In genomic region chr16:66608241-66609138, GRCh38 we compare ENCODE assay signal across 8 cellular contexts. TPM values are rescaled to one million over a fixed set of nuclear protein-coding genes. Genes with fewer than 3 reads are reported as not detected.
DNase-seq lines count a peak whose midpoint lies in the region; ATAC-seq, FAIRE-seq and TF ChIP-seq lines count a peak whose summit lies in the region.

No MANE protein-coding gene starts in this region.

- intact Hi-C loops in kidney (cut with DNase I) = loop anchor here (10.0 kb wide), 1 partner anchor 204 kb away; no protein-coding TSS in a partner anchor

- DNase-seq in DMS53 (lab: John Stamatoyannopoulos, UW) (peak; percentile 82), HFF-Myc (ENCODE audit: extremely low read depth, low read depth) (peak; percentile 71), NCI-H2196 (lab: John Stamatoyannopoulos, UW; ENCODE audit: unreplicated experiment) (peak; percentile 68), kidney (peak; percentile 92)
- peak; percentile 66 for DNase-seq in activated CD4-positive, CD25-positive, alpha-beta regulatory T cell treated with anti-CD3 and anti-CD28 coated beads, Interleukin-2, amount 50 U/mL, for 16 hours (ENCODE audit: low read depth, low spot score)
- peak; percentile 72 for DNase-seq in central memory CD4-positive, alpha-beta T cell
- DNase-seq in stimulated activated CD4-positive, alpha-beta T cell treated with anti-CD3 and anti-CD28 coated beads, Interleukin-1b, Interleukin-23, amount 100 ng/mL, for 4 hours (ENCODE audit: low read depth in 2 of 2) = peak; percentile 84 to 89

- no peak overlapping the region for H3K27ac ChIP-seq in kidney (ENCODE audit: low read depth in 2 of 2, low read length in 2 of 2)

- H3K4me1 ChIP-seq in kidney (ENCODE audit: control insufficient read depth in 1 of 2, insufficient read depth in 1 of 2, low read depth in 1 of 2, low read length in 2 of 2) = peaks cover 8 to 14% of the 10 kb centered on the region in 2 donors

- TF ChIP-seq CTCF in HFF-Myc (IDR thresholded peaks at IDR 0.05; ENCODE audit: low read depth, low read length, missing control alignments) (peak; percentile 96), kidney (IDR thresholded peaks at IDR 0.05; ENCODE audit: borderline replicate concordance, extremely low read depth, insufficient read depth) (peak; percentile 75)

- H3K4me3 ChIP-seq in HFF-Myc (replicated peaks; ENCODE audit: low read depth, low read length) (no peak overlapping the region), kidney (ENCODE audit: low read length in 2 of 2) (no peak overlapping the region)

- H3K9ac ChIP-seq in kidney (ENCODE audit: low read length in 2 of 2) = peak overlapping the region in 1 of 2 donors; percentile 28

- ATAC-seq in GM18861 (IDR thresholded peaks at IDR 0.05; ENCODE audit: unreplicated experiment) = no peak

- no peaks in the 10 kb centered on the region for H3K9me3 ChIP-seq in kidney (ENCODE audit: control insufficient read depth in 1 of 2, low read length in 2 of 2)

- H3K36me3 ChIP-seq in kidney (ENCODE audit: control insufficient read depth in 1 of 2, insufficient read depth in 2 of 2, low read length in 2 of 2) = peaks cover 3 to 10% of the 10 kb centered on the region in 2 donors

- no peak for FAIRE-seq in kidney (lab: Jason Lieb, UNC)

RNA-seq across cellular contexts. Expression of gene CMTM3, which starts 4.0 kb away (rescaled TPM):
- total RNA-seq in kidney = 22.9 TPM
- polyA plus RNA-seq in kidney (ENCODE audit: insufficient read depth, low read depth, low replicate concordance) = 13.8 TPM

RNA-seq across cellular contexts. Expression of gene CMTM2, which starts 29.2 kb away (rescaled TPM):
- 0.25 TPM for total RNA-seq in kidney
- not detected for polyA plus RNA-seq in kidney (ENCODE audit: insufficient read depth, low read depth, low replicate concordance)

RNA-seq across cellular contexts. Expression of gene CMTM1, which starts 42.3 kb away (rescaled TPM):
- 4.6 TPM for total RNA-seq in kidney
- not detected for polyA plus RNA-seq in kidney (ENCODE audit: insufficient read depth, low read depth, low replicate concordance)

RNA-seq across cellular contexts. Expression of gene CKLF, which starts 56.1 kb away (rescaled TPM):
- total RNA-seq in kidney = 42.4 TPM
- polyA plus RNA-seq in kidney (ENCODE audit: insufficient read depth, low read depth, low replicate concordance) = 28.7 TPM

RNA-seq across cellular contexts. Expression of gene TK2, which starts 58.6 kb away (rescaled TPM):
- 44.2 TPM for total RNA-seq in kidney
- polyA plus RNA-seq in kidney (ENCODE audit: insufficient read depth, low read depth, low replicate concordance) = 31.0 TPM
